11 cellular contexts compared by ENCODE assay signal in genomic region chr1:25020851-25021585, GRCh38.
A peak's percentile ranks its signal among the peaks of the same experiment; 100 is the strongest.
DNase-seq lines count a peak whose midpoint lies in the region; ATAC-seq, FAIRE-seq and TF ChIP-seq lines count a peak whose summit lies in the region.
"Had no signal": no experiment of that assay in that cellular context is flagged by ENCODE, and none has a peak within 500 bp of the region (broad histone marks: within the 10 kb centered on the region; RNA-seq: fewer than 3 reads in every experiment).

No MANE protein-coding gene starts in this region.

- POLR2A ChIA-PET in K562 (lab: Yijun Ruan, JAX), result interaction anchor here (0.6 kb wide), 1 partner anchor 1888 kb away, joined by 3 read pairs; no protein-coding TSS in a partner anchor

- DNase-seq in right cardiac atrium, result peak in 2 of 3 donors; percentile 15 to 30
- DNase-seq in left ventricle myocardium inferior, result no peak
- no peak for DNase-seq in K562 (ENCODE audit: extremely low read depth in 1 of 4, low spot score in 3 of 4)
- DNase-seq in stimulated activated naive B cell treated with anti-CD40 and anti-IgM and Interleukin-4, amounts not matched to agents 10 μg/mL and 1 μg/mL and 100 μg/mL, for 72 hours, result no peak
- no peak for DNase-seq in OCI-M2 (lab: John Stamatoyannopoulos, UW; ENCODE audit: unreplicated experiment)
- no peak for DNase-seq in putamen (ENCODE audit: low spot score)
- DNase-seq: NCI-H1436 had no signal

- peak overlapping the region; percentile 88 for H3K4me2 ChIP-seq in OCI-LY3 (ENCODE audit: low read length)
- H3K4me2 ChIP-seq in K562 (ENCODE audit: insufficient read depth, low read length), result no peak overlapping the region

- H3K79me2 ChIP-seq in OCI-LY3 (ENCODE audit: low read length), result no peaks in the 10 kb centered on the region
- no peaks in the 10 kb centered on the region for H3K79me2 ChIP-seq in K562 (ENCODE audit: control insufficient read depth, insufficient read depth, low read length)

- no peaks in the 10 kb centered on the region for H3K9me1 ChIP-seq in K562 (ENCODE audit: control insufficient read depth, insufficient read depth, low read length)

- ATAC-seq in right cardiac atrium (no peak), K562 (peak; percentile 16; the same call in 1 of the 3 replicates), HG02938 (IDR thresholded peaks at IDR 0.05; ENCODE audit: unreplicated experiment) (no peak)
- no peak for ATAC-seq in stimulated activated naive B cell treated with anti-CD40 and anti-IgM and Interleukin-4, amounts not matched to agents 10 μg/mL and 1 μg/mL and 100 μg/mL, for 72 hours (replicated peaks)

- H3K9ac ChIP-seq in OCI-LY3 (ENCODE audit: low read length), result peak overlapping the region; percentile 73; the same call in 1 of the 2 replicates
- peak overlapping the region in 1 of 2 experiments; percentile 0; a peak in 1 of 4 replicates for H3K9ac ChIP-seq in K562 (ENCODE audit: insufficient read depth in 1 of 2, low read depth in 2 of 2, low read length in 2 of 2)

- H2AFZ ChIP-seq in OCI-LY3 (ENCODE audit: low read depth, low read length) (no peak overlapping the region), K562 (ENCODE audit: low read depth, low read length) (peak overlapping the region; percentile 16; the same call in 1 of the 2 replicates)

- H3K9me3 Mint-ChIP-seq in stimulated activated naive B cell treated with anti-CD40 and anti-IgM and Interleukin-4, amounts not matched to agents 10 μg/mL and 1 μg/mL and 100 μg/mL, for 72 hours, result no peaks in the 10 kb centered on the region

- TF ChIP-seq EP300 in K562 (IDR thresholded peaks at IDR 0.05; ENCODE audit: low read length), result no peak

- H3K27me3 Mint-ChIP-seq in stimulated activated naive B cell treated with anti-CD40 and anti-IgM and Interleukin-4, amounts not matched to agents 10 μg/mL and 1 μg/mL and 100 μg/mL, for 72 hours, result no peaks in the 10 kb centered on the region

- CTCF ChIA-PET in K562 (lab: Yijun Ruan, JAX; ENCODE audit: low intra/inter-chr PET ratio), result no interaction called here

- H4K20me1 ChIP-seq in OCI-LY3 (ENCODE audit: insufficient read depth, low read length), result no peaks in the 10 kb centered on the region
- H4K20me1 ChIP-seq in K562 (replicated peaks; ENCODE audit: control insufficient read depth, insufficient read depth, low read length), result no peaks in the 10 kb centered on the region; the same call in 1 of the 2 replicates

- intact Hi-C loops in right cardiac atrium (cut with DNase I) (no loop called here), left ventricle myocardium inferior (cut with micrococcal nuclease) (no loop called here), K562 (cut with micrococcal nuclease) (no loop called here)

- H3K9me3 ChIP-seq in right cardiac atrium (ENCODE audit: control insufficient read depth, low read length) (no peaks in the 10 kb centered on the region), left ventricle myocardium inferior (replicated peaks) (no peaks in the 10 kb centered on the region), OCI-LY3 (ENCODE audit: insufficient read depth, low read length) (no peaks in the 10 kb centered on the region), K562 (replicated peaks; ENCODE audit: control insufficient read depth, insufficient read depth, low read depth, low read length) (no peaks in the 10 kb centered on the region)
- H3K9me3 ChIP-seq: esophagus muscularis mucosa had no signal

- no peak for FAIRE-seq in K562 (lab: Jason Lieb, UNC)

- TF ChIP-seq RAD21 in K562 (CRISPR knock-in tag; conservative IDR thresholded peaks at IDR 0.05 in 1 of 2, IDR thresholded peaks at IDR 0.05 in 1 of 2), result no peak

- H3K36me3 Mint-ChIP-seq in stimulated activated naive B cell treated with anti-CD40 and anti-IgM and Interleukin-4, amounts not matched to agents 10 μg/mL and 1 μg/mL and 100 μg/mL, for 72 hours, result no peaks in the 10 kb centered on the region

- H3K4me1 ChIP-seq in right cardiac atrium (ENCODE audit: control insufficient read depth, insufficient read depth, low read length) (no peaks in the 10 kb centered on the region), left ventricle myocardium inferior (peaks cover 15% of the 10 kb centered on the region), OCI-LY3 (ENCODE audit: low read length) (peaks cover 75% of the 10 kb centered on the region), K562 (replicated peaks in 1 of 2; ENCODE audit: control insufficient read depth in 2 of 2, insufficient read depth in 2 of 2, low read length in 2 of 2) (peaks cover 14 to 15% of the 10 kb centered on the region in 2 experiments; a peak in 3 of 5 replicates)

- TF ChIP-seq CTCF in left ventricle myocardium inferior (IDR thresholded peaks at IDR 0.05; ENCODE audit: borderline replicate concordance) (no peak), OCI-LY3 (IDR thresholded peaks at IDR 0.05; ENCODE audit: low read depth, low read length) (no peak), K562 (IDR thresholded peaks at IDR 0.05 in 2 of 3, conservative IDR thresholded peaks at IDR 0.05 in 1 of 3; ENCODE audit: insufficient read depth in 2 of 3, low read depth in 1 of 3, low read length in 3 of 3) (no peak)

- BruUV-seq in K562 (replicated peaks; lab: Mats Ljungman, UMichigan), result no TSS peak

- no peak for TF ChIP-seq POLR2A in K562 (conservative IDR thresholded peaks at IDR 0.05)

- peak overlapping the region; percentile 98 for H3K27ac Mint-ChIP-seq in stimulated activated naive B cell treated with anti-CD40 and anti-IgM and Interleukin-4, amounts not matched to agents 10 μg/mL and 1 μg/mL and 100 μg/mL, for 72 hours

- H3K36me3 ChIP-seq in left ventricle myocardium inferior (no peaks in the 10 kb centered on the region), OCI-LY3 (replicated peaks; ENCODE audit: low read depth, low read length) (no peaks in the 10 kb centered on the region), K562 (ENCODE audit: control insufficient read depth, insufficient read depth, low read length) (no peaks in the 10 kb centered on the region)
- H3K36me3 ChIP-seq: cardiac muscle cell, esophagus muscularis mucosa had no signal

- 73% methylated on average over 22 of the region's 22 CpGs for WGBS in right cardiac atrium
- 16% methylated on average over 21 of the region's 22 CpGs for WGBS in K562 (ENCODE audit: insufficient coverage, low coverage, missing lambda C conversion rate)

- H3K4me1 Mint-ChIP-seq in stimulated activated naive B cell treated with anti-CD40 and anti-IgM and Interleukin-4, amounts not matched to agents 10 μg/mL and 1 μg/mL and 100 μg/mL, for 72 hours, result peaks cover 53 to 71% of the 10 kb centered on the region in 2 donors

- H3K27ac ChIP-seq in right cardiac atrium (ENCODE audit: low read length) (no peak overlapping the region), left ventricle myocardium inferior (replicated peaks) (no peak overlapping the region), OCI-LY3 (ENCODE audit: low read length) (peak overlapping the region; percentile 98), K562 (ENCODE audit: extremely low read depth, low read depth, low read length) (no peak overlapping the region)
- H3K27ac ChIP-seq: cardiac muscle cell had no signal

- in situ Hi-C loops in K562 (cut with MboI), result no loop called here

- H3K4me3 ChIP-seq in right cardiac atrium (ENCODE audit: low read length) (no peak overlapping the region), left ventricle myocardium inferior (no peak overlapping the region), OCI-LY3 (ENCODE audit: low read length) (peak overlapping the region; percentile 57; the same call in 1 of the 2 replicates), K562 (no peak overlapping the region)
- H3K4me3 ChIP-seq: cardiac muscle cell, esophagus muscularis mucosa had no signal

- H3K4me3 Mint-ChIP-seq in stimulated activated naive B cell treated with anti-CD40 and anti-IgM and Interleukin-4, amounts not matched to agents 10 μg/mL and 1 μg/mL and 100 μg/mL, for 72 hours, result peak overlapping the region; percentile 11 to 41

- H3K27me3 ChIP-seq in right cardiac atrium (ENCODE audit: control insufficient read depth, insufficient read depth) (no peaks in the 10 kb centered on the region), left ventricle myocardium inferior (ENCODE audit: low read depth) (peaks cover 34% of the 10 kb centered on the region), OCI-LY3 (ENCODE audit: low read depth, low read length) (no peaks in the 10 kb centered on the region), K562 (ENCODE audit: control insufficient read depth in 2 of 2, insufficient read depth in 2 of 2, low read length in 2 of 2) (peaks cover 3 to 42% of the 10 kb centered on the region in 2 experiments; a peak in 4 of 5 replicates)
- H3K27me3 ChIP-seq: cardiac muscle cell, esophagus muscularis mucosa had no signal

TF ChIP-seq in K562, 482 proteins besides CTCF, POLR2A, EP300 and RAD21:
- TF ChIP-seq TBL1XR1 (IDR thresholded peaks at IDR 0.05; ENCODE audit: low read length in 2 of 2) (no peak), NR2C1 (IDR thresholded peaks at IDR 0.05) (no peak), NR2C1 (tag; IDR thresholded peaks at IDR 0.05) (no peak), ZC3H11A (IDR thresholded peaks at IDR 0.05; ENCODE audit: low read depth, low read length) (no peak), TRIM28 (IDR thresholded peaks at IDR 0.05) (no peak), CLOCK (CRISPR knock-in tag; IDR thresholded peaks at IDR 0.05; ENCODE audit: borderline replicate concordance) (no peak), PHF21A (IDR thresholded peaks at IDR 0.05; ENCODE audit: borderline replicate concordance, low read depth) (no peak), ZNF586 (CRISPR knock-in tag; conservative IDR thresholded peaks at IDR 0.05) (no peak), ZNF217 (CRISPR knock-in tag; IDR thresholded peaks at IDR 0.05) (no peak)

Comparison
In these comparisons a context has a peak if more than half of its experiments do, and no peak if none do; other contexts are left out.
1. DNase-seq: peak in right cardiac atrium (2 of 3); none in left ventricle myocardium inferior (single experiment), K562 (0 of 4), stimulated activated naive B cell treated with anti-CD40 and anti-IgM and Interleukin-4, amounts not matched to agents 10 μg/mL and 1 μg/mL and 100 μg/mL, for 72 hours (single experiment), OCI-M2 (single experiment) and putamen (single experiment).